In genomic region chr4:127964426-127965061, GRCh38 we compare ENCODE assay signal across 8 cellular contexts. TPM values are rescaled to one million over a fixed set of nuclear protein-coding genes. Genes with fewer than 3 reads are reported as not detected.
DNase-seq lines count a peak whose midpoint lies in the region; ATAC-seq and TF ChIP-seq lines count a peak whose summit lies in the region.
"Not testable (repeated sequence)": the region's sequence is repeated elsewhere in the genome, so short reads cannot be mapped to it uniquely, and the experiment has no call there.

No MANE protein-coding gene starts in this region.

- peak overlapping the region; percentile 98 for H3K27ac Mint-ChIP-seq in endodermal cell

- not testable (repeated sequence) for H3K9me3 Mint-ChIP-seq in endodermal cell

- H3K9me3 ChIP-seq in endodermal cell (ENCODE audit: control insufficient read depth, low read length) = peaks cover 21% of the 10 kb centered on the region
- H3K9me3 ChIP-seq in lung (ENCODE audit: control insufficient read depth in 2 of 2, insufficient read depth in 1 of 2, low read length in 1 of 2); spleen: not testable (repeated sequence)

- POLR2A ChIA-PET in BJ (lab: Charles Lee) = interaction anchor here (1.0 kb wide), 1 partner anchor 13 kb away, joined by 3 read pairs; no protein-coding TSS in a partner anchor

- H3K4me1 ChIP-seq in endodermal cell (ENCODE audit: control insufficient read depth, insufficient read depth, low read length); lung (ENCODE audit: control insufficient read depth in 2 of 2, insufficient read depth in 2 of 2, low read length in 2 of 2): not testable (repeated sequence)
- peaks cover 10 to 80% (median 48%) of the 10 kb centered on the region in 6 donors for H3K4me1 ChIP-seq in spleen

- peak overlapping the region; percentile 96 for H3K4me3 Mint-ChIP-seq in endodermal cell

- CTCF ChIA-PET in BJ (lab: Yijun Ruan, JAX) = interaction anchor here (0.6 to 1.2 kb wide), 4 partner anchors 75 to 202 kb away, joined by 3 to 4 read pairs (median 3); no protein-coding TSS in a partner anchor

- not testable (repeated sequence) for TF ChIP-seq POLR2A in spleen (IDR thresholded peaks at IDR 0.05)

- intact Hi-C loops in spleen (cut with DNase I; ENCODE audit: low total_unique reads) = loop anchor here (10.0 kb wide), 2 partner anchors 80 to 100 kb away; partner anchors contain the start of genes LARP1B and PLK4

- H3K36me3 Mint-ChIP-seq in endodermal cell (ENCODE audit: low read depth) = peaks cover 27% of the 10 kb centered on the region

- peak overlapping the region; percentile 93 for H3K9ac ChIP-seq in endodermal cell (ENCODE audit: extremely low read depth, low read length, poor library complexity, severe bottlenecking)

- not testable (repeated sequence) for H3K4me1 Mint-ChIP-seq in endodermal cell

- peak; percentile 11 for ATAC-seq in GM19438 (IDR thresholded peaks at IDR 0.05; ENCODE audit: low read depth, unreplicated experiment)
- ATAC-seq in HG03025 (IDR thresholded peaks at IDR 0.05; ENCODE audit: low FRiP score, unreplicated experiment) = peak; percentile 29
- ATAC-seq in lung (ENCODE audit: insufficient read depth, low FRiP score) = peak; percentile 27

- peak overlapping the region; percentile 68 for H3K27ac ChIP-seq in endodermal cell (ENCODE audit: low read depth, low read length)
- peak overlapping the region; percentile 80 to 93 for H3K27ac ChIP-seq in lung (ENCODE audit: low read depth in 1 of 2, low read length in 1 of 2)
- H3K27ac ChIP-seq in spleen = peak overlapping the region; percentile 84 to 99 (median 96)

- peak overlapping the region; percentile 64 for H3K4me3 ChIP-seq in BJ (ENCODE audit: low read depth, low read length)
- peak overlapping the region; percentile 98 for H3K4me3 ChIP-seq in endodermal cell (ENCODE audit: low read length)
- peak overlapping the region; percentile 76 for H3K4me3 ChIP-seq in lung
- peak overlapping the region; percentile 76 to 95 (median 84) for H3K4me3 ChIP-seq in spleen

- not testable (repeated sequence) for DNase-seq in BJ (ENCODE audit: low read depth); endodermal cell; lung (ENCODE audit: low spot score)
- DNase-seq in NCI-H345 (lab: John Stamatoyannopoulos, UW) = peak; percentile 50
- peak; percentile 23 for DNase-seq in activated T-cell treated with anti-CD3 and anti-CD28 coated beads for 24 hours (ENCODE audit: low read depth)
- DNase-seq in spleen = peak; percentile 91

- 0% methylated on average over 10 to 41 of the region's 41 CpGs for WGBS in endodermal cell (ENCODE audit: insufficient coverage in 1 of 2, insufficient read length in 1 of 2), 2 experiments
- WGBS in lung, 2 donors = 1% methylated on average over 32 to 41 of the region's 41 CpGs
- 0 to 3% (median 0%) methylated on average over 10 to 41 of the region's 41 CpGs for WGBS in spleen, 5 donors

- H3K27me3 ChIP-seq in BJ (ENCODE audit: control insufficient read depth, insufficient read depth, low read length); endodermal cell (ENCODE audit: control insufficient read depth, insufficient read depth, low read length, poor library complexity, severe bottlenecking); lung (ENCODE audit: control insufficient read depth, insufficient read depth); spleen (replicated peaks in 1 of 7): not testable (repeated sequence)

- not testable (repeated sequence) for TF ChIP-seq CTCF in BJ (IDR thresholded peaks at IDR 0.05; ENCODE audit: insufficient read depth, low read depth, low read length); endodermal cell (conservative IDR thresholded peaks at IDR 0.05); lung (IDR thresholded peaks at IDR 0.05; ENCODE audit: control extremely low read depth, extremely low read depth); spleen (IDR thresholded peaks at IDR 0.05 in 8 of 11, conservative IDR thresholded peaks at IDR 0.05 in 3 of 11)

- H3K27me3 Mint-ChIP-seq in endodermal cell (ENCODE audit: insufficient read depth) = not testable (repeated sequence)

- H3K36me3 ChIP-seq in BJ (ENCODE audit: control insufficient read depth, insufficient read depth, low read length); lung (ENCODE audit: control insufficient read depth in 2 of 2, insufficient read depth in 2 of 2, low read length in 2 of 2); spleen: not testable (repeated sequence)
- peaks cover 26% of the 10 kb centered on the region for H3K36me3 ChIP-seq in endodermal cell (ENCODE audit: control insufficient read depth, insufficient read depth, low read length)

RNA-seq across cellular contexts. Expression of gene MFSD8, which starts 0.4 kb away (rescaled TPM):
- polyA plus RNA-seq in BJ (2011; rRNA removed) (7.9 and 11.9 TPM in 2 replicates), lung (10 to 100 TPM in 1 of 2 donors, 1 to 10 TPM in 1; 7.2 to 18.1 TPM), spleen (10 to 100 TPM; 13.9 to 19.3 (median 14.4) TPM)
- polyA minus RNA-seq in BJ (2011; rRNA and poly(A)+ RNA removed) = 8.6 and 19.7 TPM in 2 replicates
- total RNA-seq in endodermal cell (10 to 100 TPM; 23.8 to 25.2 TPM), lung (10 to 100 TPM; 17.6 to 40.6 TPM), spleen (10 to 100 TPM; 24.2 to 42.5 (median 37.0) TPM)
- 19.9 TPM for polyA plus RNA-seq in endodermal cell (2013, experiment 1 of 2)
- 18.5 TPM for polyA plus RNA-seq in endodermal cell (2013, experiment 2 of 2)

RNA-seq across cellular contexts. Expression of gene ABHD18, which starts 0.7 kb away (rescaled TPM):
- 1.4 and 2.3 TPM in 2 replicates for polyA plus RNA-seq in BJ (2011; rRNA removed)
- polyA minus RNA-seq in BJ (2011; rRNA and poly(A)+ RNA removed) = 1.4 and 2.7 TPM in 2 replicates
- total RNA-seq in endodermal cell = 10 to 100 TPM; 17.1 to 18.5 TPM
- 10.2 TPM for polyA plus RNA-seq in endodermal cell (2013, experiment 1 of 2)
- 9.6 TPM for polyA plus RNA-seq in endodermal cell (2013, experiment 2 of 2)
- total RNA-seq in lung = 10 to 100 TPM; 10.1 to 16.4 TPM
- 1 to 10 TPM; 4.3 to 4.5 TPM for polyA plus RNA-seq in lung
- 10 to 100 TPM; 12.9 to 18.4 (median 17.1) TPM for total RNA-seq in spleen
- polyA plus RNA-seq in spleen = 1 to 10 TPM; 3.1 to 4.0 (median 4.0) TPM
